1 cellular context compared by ENCODE assay signal in genomic region chr3:10473581-10474438, GRCh38.
A peak's percentile ranks its signal among the peaks of the same experiment; 100 is the strongest.
TF ChIP-seq lines count a peak whose summit lies in the region.

No MANE protein-coding gene starts in this region.

TF ChIP-seq in HEK293, 187 proteins besides CTCF, POLR2A, EP300 and RAD21 (continued from another document):
- TF ChIP-seq ZNF341 (tag by site-specific recombination; IDR thresholded peaks at IDR 0.05; ENCODE audit: low read depth) (no peak), ZBTB44 (tag by site-specific recombination; IDR thresholded peaks at IDR 0.05) (no peak), EGR2 (tag by site-specific recombination; IDR thresholded peaks at IDR 0.05; ENCODE audit: low read depth) (peak; percentile 93), ZNF157 (tag by site-specific recombination; IDR thresholded peaks at IDR 0.05) (no peak), ZNF433 (tag by site-specific recombination; IDR thresholded peaks at IDR 0.05; ENCODE audit: low read depth) (no peak), ZNF16 (tag by site-specific recombination; IDR thresholded peaks at IDR 0.05; ENCODE audit: low read depth) (no peak)
